Comparison of ENCODE assay signal across 1 cellular context in the genomic region with DNA sequence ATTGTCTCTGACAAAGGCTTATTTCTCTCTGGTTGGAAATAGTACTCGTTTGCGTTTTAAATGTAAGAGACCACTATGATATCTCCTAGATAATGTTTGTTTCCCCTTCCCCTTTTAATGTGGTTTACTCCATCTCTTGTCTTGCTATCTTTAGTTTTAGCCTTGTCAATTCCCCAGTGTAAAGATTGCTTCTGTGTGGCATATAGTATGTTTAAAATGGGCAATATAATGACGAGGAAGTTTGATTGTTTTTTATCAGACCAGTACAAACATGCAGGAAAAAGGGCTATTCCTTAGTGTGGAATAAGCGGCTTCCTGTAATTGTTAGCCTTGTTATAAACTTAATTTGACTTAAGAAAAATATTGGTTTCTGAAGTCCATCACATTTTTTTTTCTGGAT.
TF ChIP-seq lines count a peak whose summit lies in the region.

No MANE protein-coding gene starts in this region.

TF ChIP-seq in A549, 52 proteins besides CTCF, POLR2A, EP300 and RAD21 (continued from another document):
- TF ChIP-seq HEYL (CRISPR knock-in tag; IDR thresholded peaks at IDR 0.05) (no peak), ZC3H11A (IDR thresholded peaks at IDR 0.05) (no peak), CHD4 (IDR thresholded peaks at IDR 0.05; ENCODE audit: borderline replicate concordance) (no peak), ZFP36 (IDR thresholded peaks at IDR 0.05; ENCODE audit: borderline replicate concordance, partially characterized antibody) (no peak)
